ENCODE assay signal across 13 cellular contexts in genomic region chr17:49456172-49456965, GRCh38. TPM values are rescaled to one million over a fixed set of nuclear protein-coding genes. Genes with fewer than 3 reads are reported as not detected.
DNase-seq lines count a peak whose midpoint lies in the region; FAIRE-seq and TF ChIP-seq lines count a peak whose summit lies in the region.
"Had no signal": no experiment of that assay in that cellular context is flagged by ENCODE, and none has a peak within 500 bp of the region (broad histone marks: within the 10 kb centered on the region; RNA-seq: fewer than 3 reads in every experiment).

No MANE protein-coding gene starts in this region.

- no peak overlapping the region for H3K56ac ChIP-seq in H1 (replicated peaks; ENCODE audit: insufficient read length, low read depth, low read length)

- in situ Hi-C loops in GM23248 (cut with MboI) = no loop called here
- in situ Hi-C loops in GM13976 (cut with MboI; ENCODE audit: low sequenced_read_pairs, unreplicated experiment) = no loop called here

- H2BK120ac ChIP-seq in H1 (replicated peaks; ENCODE audit: low read depth, low read length) = no peak overlapping the region

- no peak overlapping the region for H2AFZ ChIP-seq in GM23248
- H2AFZ ChIP-seq in H1 (ENCODE audit: low read length) = peak overlapping the region; percentile 28; the same call in 1 of the 2 replicates

- H4K20me1 ChIP-seq in GM23248 (ENCODE audit: insufficient read depth) (no peaks in the 10 kb centered on the region), H1 (replicated peaks in 1 of 2; ENCODE audit: control insufficient read depth in 1 of 2, insufficient read depth in 2 of 2, low read length in 2 of 2) (peaks cover 0 to 1% of the 10 kb centered on the region in 2 experiments)

- TF ChIP-seq POLR2A in H1 (IDR thresholded peaks at IDR 0.05; ENCODE audit: control extremely low read depth in 1 of 2, low read depth in 2 of 2, low read length in 2 of 2) = no peak

- H4K8ac ChIP-seq in H1 (ENCODE audit: extremely low read depth, insufficient read depth, low read length) = no peak overlapping the region

- H3K4me3 Mint-ChIP-seq in activated naive CD4-positive, alpha-beta T cell treated with anti-CD3 and anti-CD28 coated beads, Interleukin-2, amount 10 ng/mL, durations not matched to agents 7 days and 5 days = no peak overlapping the region
- H3K4me3 Mint-ChIP-seq in activated T-helper 1 cell treated with anti-CD3 and anti-CD28 coated beads, Interleukin-12 subunit alpha, Interleukin-12 subunit beta, Interleukin-2, Interleukin-4 antibody, amounts not matched to agents 30 ng/mL and 10 ng/mL and 1 ng/mL, durations not matched to agents 14 hours and 24 hours and 36 hours = no peak overlapping the region
- H3K4me3 Mint-ChIP-seq: activated T-cell treated with anti-CD3 and anti-CD28 coated beads, Interleukin-2, amount 50 U/mL, for 24 hours; T-helper 2 cell treated with Interferon-gamma antibody and Interleukin-4, amounts not matched to agents 5 μg/mL and 100 μg/mL, for 36 hours had no signal

- peaks cover 14% of the 10 kb centered on the region for H3F3A ChIP-seq in GM23248 (ENCODE audit: insufficient read depth)

- no peak for TF ChIP-seq EP300 in H1 (IDR thresholded peaks at IDR 0.05; ENCODE audit: borderline replicate concordance in 1 of 2, low read depth in 2 of 2, low read length in 2 of 2)

- H3K14ac ChIP-seq in H1 (ENCODE audit: insufficient read length) = no peak overlapping the region

- H3K23ac ChIP-seq in H1 (ENCODE audit: insufficient read length) = no peak overlapping the region

- H3K79me1 ChIP-seq in H1 (ENCODE audit: low read depth, low read length) = no peaks in the 10 kb centered on the region; the same call in 1 of the 2 replicates

- H3K4me2 ChIP-seq in GM23248 (ENCODE audit: unreplicated experiment) (peak overlapping the region; percentile 42), H1 (ENCODE audit: insufficient read depth in 1 of 2, low read depth in 2 of 2, low read length in 2 of 2) (peak overlapping the region in 1 of 2 experiments; percentile 26; a peak in 1 of 4 replicates)

- POLR2A ChIA-PET in H1 (lab: Charles Lee; ENCODE audit: partially characterized antibody) = interaction anchor here (0.6 to 1.3 kb wide), 3 partner anchors 11 to 32 kb away, joined by 3 read pairs; no protein-coding TSS in a partner anchor

- DNase-seq in GM23248 = peak; percentile 95
- DNase-seq in NCI-H226 = peak; percentile 98
- no peak for DNase-seq in H1 (ENCODE audit: low read depth in 1 of 2, low spot score in 2 of 2)
- DNase-seq in renal cortical epithelial cell (ENCODE audit: low read depth) = peak; percentile 71
- no peak for DNase-seq in activated naive CD4-positive, alpha-beta T cell treated with anti-CD3 and anti-CD28 coated beads, Interleukin-2, amount 10 ng/mL, durations not matched to agents 7 days and 5 days
- DNase-seq in activated T-helper 1 cell treated with anti-CD3 and anti-CD28 coated beads, Interleukin-12 subunit alpha, Interleukin-12 subunit beta, Interleukin-2, Interleukin-4 antibody, amounts not matched to agents 30 ng/mL and 10 ng/mL and 1 ng/mL, durations not matched to agents 14 hours and 24 hours and 36 hours (ENCODE audit: low spot score) = no peak
- no peak for DNase-seq in head of caudate nucleus
- no peak for DNase-seq in GM13976 (ENCODE audit: low spot score)
- DNase-seq: activated T-cell treated with anti-CD3 and anti-CD28 coated beads, Interleukin-2, amount 50 U/mL, for 24 hours; NCI-H774 had no signal

- peak overlapping the region; percentile 71 for H3K27ac ChIP-seq in GM23248
- H3K27ac ChIP-seq in H1 (ENCODE audit: low read depth, low read length) = no peak overlapping the region
- H3K27ac ChIP-seq: neutrophil had no signal

- H3K27me3 Mint-ChIP-seq in activated naive CD4-positive, alpha-beta T cell treated with anti-CD3 and anti-CD28 coated beads, Interleukin-2, amount 10 ng/mL, durations not matched to agents 7 days and 5 days = peaks cover 83% of the 10 kb centered on the region
- peaks cover 50% of the 10 kb centered on the region for H3K27me3 Mint-ChIP-seq in activated T-helper 1 cell treated with anti-CD3 and anti-CD28 coated beads, Interleukin-12 subunit alpha, Interleukin-12 subunit beta, Interleukin-2, Interleukin-4 antibody, amounts not matched to agents 30 ng/mL and 10 ng/mL and 1 ng/mL, durations not matched to agents 14 hours and 24 hours and 36 hours (ENCODE audit: insufficient read depth)

- H3K36me3 Mint-ChIP-seq in activated naive CD4-positive, alpha-beta T cell treated with anti-CD3 and anti-CD28 coated beads, Interleukin-2, amount 10 ng/mL, durations not matched to agents 7 days and 5 days = no peaks in the 10 kb centered on the region
- H3K36me3 Mint-ChIP-seq in activated T-helper 1 cell treated with anti-CD3 and anti-CD28 coated beads, Interleukin-12 subunit alpha, Interleukin-12 subunit beta, Interleukin-2, Interleukin-4 antibody, amounts not matched to agents 30 ng/mL and 10 ng/mL and 1 ng/mL, durations not matched to agents 14 hours and 24 hours and 36 hours (ENCODE audit: low read depth) = no peaks in the 10 kb centered on the region

- no peak for TF ChIP-seq CTCF in H1 (IDR thresholded peaks at IDR 0.05; ENCODE audit: control extremely low read depth in 1 of 3, insufficient read depth in 1 of 3, low read depth in 1 of 3, low read length in 3 of 3)
- TF ChIP-seq CTCF in GM13976 (IDR thresholded peaks at IDR 0.05; ENCODE audit: borderline replicate concordance, control extremely low read depth, extremely low read depth, insufficient read depth, missing control alignments) = no peak

- H3K4me3 ChIP-seq in GM23248 (no peak overlapping the region), H1 (ENCODE audit: extremely low read depth in 1 of 4, insufficient read depth in 2 of 4, low read depth in 3 of 4, low read length in 4 of 4) (no peak overlapping the region)

- peak overlapping the region; percentile 45 for H4K91ac ChIP-seq in H1 (replicated peaks; ENCODE audit: insufficient read length, low read length)

- H2BK20ac ChIP-seq in H1 (ENCODE audit: low read length) = peak overlapping the region; percentile 52; the same call in 1 of the 2 replicates

- TF ChIP-seq RAD21 in H1 (IDR thresholded peaks at IDR 0.05 in 1 of 2, conservative IDR thresholded peaks at IDR 0.05 in 1 of 2; ENCODE audit: low read depth in 2 of 2, low read length in 2 of 2) = no peak

- no peaks in the 10 kb centered on the region for H3K79me2 ChIP-seq in GM23248 (ENCODE audit: insufficient read depth)
- H3K79me2 ChIP-seq in H1 (ENCODE audit: control insufficient read depth in 1 of 2, insufficient read depth in 2 of 2, low read length in 2 of 2) = no peaks in the 10 kb centered on the region

- H3K4me1 ChIP-seq in GM23248 (ENCODE audit: insufficient read depth) = peaks cover 29% of the 10 kb centered on the region
- peaks cover 0 to 19% (median 3%) of the 10 kb centered on the region in 4 experiments; a peak in 4 of 7 replicates for H3K4me1 ChIP-seq in H1 (replicated peaks in 1 of 4; ENCODE audit: control insufficient read depth in 3 of 4, insufficient read depth in 4 of 4, low read length in 3 of 4)

- H3K27ac Mint-ChIP-seq in activated naive CD4-positive, alpha-beta T cell treated with anti-CD3 and anti-CD28 coated beads, Interleukin-2, amount 10 ng/mL, durations not matched to agents 7 days and 5 days = no peak overlapping the region
- H3K27ac Mint-ChIP-seq in activated T-helper 1 cell treated with anti-CD3 and anti-CD28 coated beads, Interleukin-12 subunit alpha, Interleukin-12 subunit beta, Interleukin-2, Interleukin-4 antibody, amounts not matched to agents 30 ng/mL and 10 ng/mL and 1 ng/mL, durations not matched to agents 14 hours and 24 hours and 36 hours = no peak overlapping the region
- H3K27ac Mint-ChIP-seq: activated T-cell treated with anti-CD3 and anti-CD28 coated beads, Interleukin-2, amount 50 U/mL, for 24 hours; T-helper 2 cell treated with Interferon-gamma antibody and Interleukin-4, amounts not matched to agents 5 μg/mL and 100 μg/mL, for 36 hours had no signal

- H3K4ac ChIP-seq in H1 (replicated peaks; ENCODE audit: insufficient read length, low read depth, low read length) = no peak overlapping the region

- intact Hi-C loops in activated T-helper 1 cell treated with anti-CD3 and anti-CD28 coated beads, Interleukin-12 subunit alpha, Interleukin-12 subunit beta, Interleukin-2, Interleukin-4 antibody, amounts not matched to agents 30 ng/mL and 10 ng/mL and 1 ng/mL, durations not matched to agents 14 hours and 24 hours and 36 hours (cut with micrococcal nuclease) = no loop called here
- intact Hi-C loops in head of caudate nucleus (cut with DNase I) = no loop called here

- 0 out of 2 replicates have a peak, but pooled peaks cover 1% of the 10 kb centered on the region for H3K23me2 ChIP-seq in H1 (ENCODE audit: low read depth, low read length)

- no peak overlapping the region for H2BK5ac ChIP-seq in H1 (ENCODE audit: low read depth, low read length)

- H2BK15ac ChIP-seq in H1 (ENCODE audit: low read length) = peak overlapping the region; percentile 90; the same call in 1 of the 2 replicates

- CTCF ChIA-PET in H1 (lab: Charles Lee; ENCODE audit: partially characterized antibody) = interaction anchor here (0.5 to 12.0 kb wide), 11 partner anchors 12 to 108 kb away, joined by 3 to 111 read pairs (median 4); no protein-coding TSS in a partner anchor
- CTCF ChIA-PET in activated naive CD4-positive, alpha-beta T cell treated with anti-CD3 and anti-CD28 coated beads, Interleukin-2, amount 10 ng/mL, durations not matched to agents 7 days and 5 days (lab: Charles Lee) = interaction anchor here (0.6 to 1.0 kb wide), 3 partner anchors 27 to 100 kb away, joined by 3 read pairs; no protein-coding TSS in a partner anchor

- H3K36me3 ChIP-seq in GM23248 (ENCODE audit: low read depth) = no peaks in the 10 kb centered on the region
- H3K36me3 ChIP-seq in H1 (ENCODE audit: control insufficient read depth in 2 of 4, insufficient read depth in 4 of 4, low read length in 3 of 4) = no peaks in the 10 kb centered on the region
- H3K36me3 ChIP-seq: neutrophil had no signal

- H4K5ac ChIP-seq in H1 (ENCODE audit: insufficient read length, low read depth, low read length) = no peak overlapping the region

- H3K9me3 ChIP-seq in GM23248 (ENCODE audit: low read depth) = no peaks in the 10 kb centered on the region
- H3K9me3 ChIP-seq in H1 (ENCODE audit: insufficient read depth in 2 of 2, low read depth in 1 of 2, low read length in 1 of 2) = no peaks in the 10 kb centered on the region
- H3K9me3 ChIP-seq: neutrophil had no signal

- H3K9ac ChIP-seq in GM23248 (peak overlapping the region; percentile 35; the same call in 1 of the 2 replicates), H1 (replicated peaks in 1 of 4; ENCODE audit: extremely low read depth in 1 of 4, low read depth in 3 of 4, low read length in 3 of 4) (no peak overlapping the region)

- no peak overlapping the region; the same call in 1 of the 2 replicates for H3K18ac ChIP-seq in H1 (ENCODE audit: extremely low read depth, low read length)

- no peaks in the 10 kb centered on the region for H3K9me2 ChIP-seq in GM23248 (ENCODE audit: insufficient read depth)

- H3K4me1 Mint-ChIP-seq in activated naive CD4-positive, alpha-beta T cell treated with anti-CD3 and anti-CD28 coated beads, Interleukin-2, amount 10 ng/mL, durations not matched to agents 7 days and 5 days = peaks cover 8% of the 10 kb centered on the region
- no peaks in the 10 kb centered on the region for H3K4me1 Mint-ChIP-seq in activated T-helper 1 cell treated with anti-CD3 and anti-CD28 coated beads, Interleukin-12 subunit alpha, Interleukin-12 subunit beta, Interleukin-2, Interleukin-4 antibody, amounts not matched to agents 30 ng/mL and 10 ng/mL and 1 ng/mL, durations not matched to agents 14 hours and 24 hours and 36 hours (ENCODE audit: low read depth)

- no peak for FAIRE-seq in H1 (lab: Jason Lieb, UNC)
- FAIRE-seq: colon had no signal

- 12 to 17% methylated on average over 5 of the region's 5 CpGs for WGBS in GM23248 (ENCODE audit: low coverage in 1 of 2, low lambda C conversion rate in 2 of 2, missing lambda C conversion rate in 2 of 2), 2 experiments
- 73% methylated on average over 5 of the region's 5 CpGs; no CpG with 5 or more reads in 1 of the 2 experiments for WGBS in H1 (ENCODE audit: extremely low coverage in 1 of 2, insufficient coverage in 1 of 2, insufficient read length in 1 of 2, insufficient replicate concordance in 2 of 2, low coverage in 1 of 2, low lambda C conversion rate in 2 of 2, missing lambda C conversion rate in 1 of 2), 2 experiments

- H3K9me3 Mint-ChIP-seq in activated naive CD4-positive, alpha-beta T cell treated with anti-CD3 and anti-CD28 coated beads, Interleukin-2, amount 10 ng/mL, durations not matched to agents 7 days and 5 days = no peaks in the 10 kb centered on the region
- no peaks in the 10 kb centered on the region for H3K9me3 Mint-ChIP-seq in activated T-helper 1 cell treated with anti-CD3 and anti-CD28 coated beads, Interleukin-12 subunit alpha, Interleukin-12 subunit beta, Interleukin-2, Interleukin-4 antibody, amounts not matched to agents 30 ng/mL and 10 ng/mL and 1 ng/mL, durations not matched to agents 14 hours and 24 hours and 36 hours
- H3K9me3 Mint-ChIP-seq: activated T-cell treated with anti-CD3 and anti-CD28 coated beads, Interleukin-2, amount 50 U/mL, for 24 hours; T-helper 2 cell treated with Interferon-gamma antibody and Interleukin-4, amounts not matched to agents 5 μg/mL and 100 μg/mL, for 36 hours had no signal

- H2BK12ac ChIP-seq in H1 (ENCODE audit: low read depth, low read length) = peak overlapping the region; percentile 88; the same call in 1 of the 2 replicates

- peak overlapping the region; percentile 39; the same call in 1 of the 2 replicates for H2AK5ac ChIP-seq in H1 (ENCODE audit: low read depth, low read length)

- H3K27me3 ChIP-seq in GM23248 (replicated peaks; ENCODE audit: insufficient read depth) = peaks cover 10% of the 10 kb centered on the region
- H3K27me3 ChIP-seq in H1 (replicated peaks in 1 of 4; ENCODE audit: control insufficient read depth in 3 of 4, extremely low read depth in 1 of 4, insufficient read depth in 3 of 4, low read length in 3 of 4) = peaks cover 0 to 3% (median 0%) of the 10 kb centered on the region in 4 experiments; a peak in 1 of 7 replicates

RNA-seq across cellular contexts. Expression of gene NGFR, which starts 38.7 kb away (rescaled TPM):
- 0.25 and 0.43 TPM in 2 replicates for total RNA-seq in GM23248 (2014; rRNA removed; shearing (Covaris generic))
- polyA plus RNA-seq in GM23248 (2016; fragmentation: Nextera tagmentation; extraction: Ambion mirVana) (0.60 and 0.81 TPM in 2 replicates), H1 (2011; rRNA removed) (10.3 and 19.4 TPM in 2 replicates)
- 8.1 TPM in 2 replicates for total RNA-seq in H1 (2021; fragmentation: NEBNext Ultra II Directional; extraction: Animal tissue kit (Norgen Biotek cat#: 25700))
- 13.8 TPM for polyA plus RNA-seq in H1 (2011; cell fraction: cytosol; rRNA removed)
- polyA plus RNA-seq in H1 (2011; cell fraction: nucleus; rRNA removed) = 13.1 TPM
- 5.7 to 12.2 TPM (median 10.3 TPM) in 4 replicates for polyA plus RNA-seq in H1 (2012, experiment 1 of 2)
- polyA plus RNA-seq in H1 (2012, experiment 2 of 2) = 8.0 TPM
- polyA plus RNA-seq in H1 (2013, experiment 1 of 2) = 13.1 TPM
- polyA plus RNA-seq in H1 (2013, experiment 2 of 2) = 13.5 TPM
- 4.4 and 5.9 TPM in 2 replicates for polyA minus RNA-seq in H1 (2011; rRNA and poly(A)+ RNA removed)
- 4.4 TPM for polyA minus RNA-seq in H1 (2011; cell fraction: cytosol; rRNA and poly(A)+ RNA removed)
- polyA minus RNA-seq in H1 (2011; cell fraction: nucleus; rRNA and poly(A)+ RNA removed) = 5.5 TPM
- total RNA-seq in renal cortical epithelial cell = 0.25 TPM in 1 of 2 replicates, not detected in the other
- total RNA-seq in activated T-helper 1 cell treated with anti-CD3 and anti-CD28 coated beads, Interleukin-12 subunit alpha, Interleukin-12 subunit beta, Interleukin-2, Interleukin-4 antibody, amounts not matched to agents 30 ng/mL and 10 ng/mL and 1 ng/mL, durations not matched to agents 14 hours and 24 hours and 36 hours = 0.13 and 0.20 TPM in 2 replicates

RNA-seq across cellular contexts. Expression of gene PHB1, which starts 41.7 kb away (rescaled TPM):
- 85.4 and 107 TPM in 2 replicates for total RNA-seq in GM23248 (2014; rRNA removed; shearing (Covaris generic))
- polyA plus RNA-seq in GM23248 (2016; fragmentation: Nextera tagmentation; extraction: Ambion mirVana) (177 and 191 TPM in 2 replicates), H1 (2011; rRNA removed) (419 and 597 TPM in 2 replicates)
- 386 and 401 TPM in 2 replicates for total RNA-seq in H1 (2021; fragmentation: NEBNext Ultra II Directional; extraction: Animal tissue kit (Norgen Biotek cat#: 25700))
- 510 TPM for polyA plus RNA-seq in H1 (2011; cell fraction: cytosol; rRNA removed)
- 402 TPM for polyA plus RNA-seq in H1 (2011; cell fraction: nucleus; rRNA removed)
- 394 to 508 TPM (median 469 TPM) in 4 replicates for polyA plus RNA-seq in H1 (2012, experiment 1 of 2)
- polyA plus RNA-seq in H1 (2012, experiment 2 of 2) = 401 TPM
- polyA plus RNA-seq in H1 (2013, experiment 1 of 2) = 170 TPM
- 179 TPM for polyA plus RNA-seq in H1 (2013, experiment 2 of 2)
- 690 and 757 TPM in 2 replicates for polyA minus RNA-seq in H1 (2011; rRNA and poly(A)+ RNA removed)
- polyA minus RNA-seq in H1 (2011; cell fraction: cytosol; rRNA and poly(A)+ RNA removed) = 130 TPM
- polyA minus RNA-seq in H1 (2011; cell fraction: nucleus; rRNA and poly(A)+ RNA removed) = 90.2 TPM
- 166 and 219 TPM in 2 replicates for total RNA-seq in renal cortical epithelial cell
- 395 and 401 TPM in 2 replicates for total RNA-seq in activated T-helper 1 cell treated with anti-CD3 and anti-CD28 coated beads, Interleukin-12 subunit alpha, Interleukin-12 subunit beta, Interleukin-2, Interleukin-4 antibody, amounts not matched to agents 30 ng/mL and 10 ng/mL and 1 ng/mL, durations not matched to agents 14 hours and 24 hours and 36 hours

Comparison
In these comparisons a context has a peak if more than half of its experiments do, and no peak if none do; other contexts are left out.
1. DNase-seq: peak in GM23248 (single experiment), NCI-H226 (single experiment) and renal cortical epithelial cell (single experiment); none in H1 (0 of 2), activated naive CD4-positive, alpha-beta T cell treated with anti-CD3 and anti-CD28 coated beads, Interleukin-2, amount 10 ng/mL, durations not matched to agents 7 days and 5 days (single experiment), activated T-helper 1 cell treated with anti-CD3 and anti-CD28 coated beads, Interleukin-12 subunit alpha, Interleukin-12 subunit beta, Interleukin-2, Interleukin-4 antibody, amounts not matched to agents 30 ng/mL and 10 ng/mL and 1 ng/mL, durations not matched to agents 14 hours and 24 hours and 36 hours (single experiment), head of caudate nucleus (0 of 42) and GM13976 (single experiment).